In the genomic region with DNA sequence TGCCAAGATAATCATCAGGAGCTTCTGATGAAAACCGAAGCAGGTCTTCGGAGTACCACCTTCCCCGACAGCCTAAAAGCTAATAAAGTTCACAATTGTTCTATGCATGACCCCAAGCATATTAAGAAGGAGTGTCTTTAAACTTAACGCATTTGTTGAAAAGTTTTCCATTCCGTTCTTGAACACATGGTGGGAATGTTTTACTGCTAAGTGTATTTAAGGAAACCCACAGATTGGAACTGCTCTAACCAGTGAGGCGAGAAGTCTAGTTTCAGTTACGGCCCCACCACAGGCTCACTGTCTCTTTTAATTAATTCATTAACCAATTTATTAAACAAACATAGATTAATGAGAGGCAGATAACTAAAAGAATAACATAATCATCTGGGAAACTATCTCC, we compare ENCODE assay signal across 14 cellular contexts.
DNase-seq lines count a peak whose midpoint lies in the region; ATAC-seq and TF ChIP-seq lines count a peak whose summit lies in the region.
"Had no signal": no experiment of that assay in that cellular context is flagged by ENCODE, and none has a peak within 500 bp of the region (broad histone marks: within the 10 kb centered on the region; RNA-seq: fewer than 3 reads in every experiment).

No MANE protein-coding gene starts in this region.

- peak overlapping the region; percentile 79 for H3K27ac ChIP-seq in osteoblast (ENCODE audit: low read depth, low read length)
- H3K27ac ChIP-seq: neutrophil, SJCRH30 had no signal

- H3K4me3 ChIP-seq in choroid plexus epithelial cell (ENCODE audit: low read depth, low read length) = no peak overlapping the region
- peak overlapping the region; percentile 24 for H3K4me3 ChIP-seq in osteoblast (ENCODE audit: insufficient read depth, low read length)
- H3K4me3 ChIP-seq: SJCRH30 had no signal

- H3K27me3 Mint-ChIP-seq in CD14-positive monocyte (ENCODE audit: low read depth in 3 of 3) = no peaks in the 10 kb centered on the region

- intact Hi-C loops in CD14-positive monocyte (cut with micrococcal nuclease) = no loop called here

- no peaks in the 10 kb centered on the region for H3K27me3 ChIP-seq in osteoblast (ENCODE audit: insufficient read depth, low read length)
- H3K27me3 ChIP-seq: neutrophil, SJCRH30 had no signal

- peak overlapping the region in 5 of 7 donors; percentile 1 to 80 (median 61) for H3K27ac Mint-ChIP-seq in CD14-positive monocyte

- peak overlapping the region; percentile 55 for H2AFZ ChIP-seq in osteoblast (ENCODE audit: low read length)

- H3K9me3 ChIP-seq in osteoblast (ENCODE audit: low read depth, low read length) = no peaks in the 10 kb centered on the region
- H3K9me3 ChIP-seq: neutrophil, SJCRH30 had no signal

- H3K36me3 Mint-ChIP-seq in CD14-positive monocyte = peaks cover 4 to 7% of the 10 kb centered on the region in 2 donors

- no peak overlapping the region for H3K4me3 Mint-ChIP-seq in CD14-positive monocyte

- peaks cover 69% of the 10 kb centered on the region for H3K4me1 Mint-ChIP-seq in CD14-positive monocyte

- no peaks in the 10 kb centered on the region for H3K79me2 ChIP-seq in osteoblast (ENCODE audit: insufficient read depth, low read length)

- peak overlapping the region; percentile 65 for H3K4me2 ChIP-seq in osteoblast (ENCODE audit: insufficient read depth, low read length)

- peaks cover 27% of the 10 kb centered on the region for H3K4me1 ChIP-seq in osteoblast (ENCODE audit: insufficient read depth, low read length)
- H3K4me1 ChIP-seq: SJCRH30 had no signal

- DNase-seq in CD14-positive monocyte (ENCODE audit: low spot score) (no peak), NAMALWA (ENCODE audit: low spot score) (peak; percentile 28), choroid plexus epithelial cell (ENCODE audit: low read depth) (peak; percentile 33), osteoblast (ENCODE audit: insufficient read length, low spot score, missing footprints) (no peak), amygdala (lab: John Stamatoyannopoulos, UW) (no peak), EL (no peak)
- DNase-seq in stimulated activated CD4-positive, alpha-beta T cell treated with anti-CD3 and anti-CD28 coated beads, Interleukin-4, amount 100 ng/mL, for 1 hour = no peak
- DNase-seq: left colon, NCI-H1417, NCI-H69, SJCRH30 had no signal

- ATAC-seq in GM21723 (IDR thresholded peaks at IDR 0.05; ENCODE audit: unreplicated experiment) = no peak
- ATAC-seq: activated CD4-positive, CD25-positive, alpha-beta regulatory T cell treated with anti-CD3 and anti-CD28 coated beads, Interleukin-2, amount 50 U/mL, for 24 hours had no signal

- H3K36me3 ChIP-seq in osteoblast (ENCODE audit: insufficient read depth, low read length) = no peaks in the 10 kb centered on the region
- H3K36me3 ChIP-seq: neutrophil, SJCRH30 had no signal

- no peaks in the 10 kb centered on the region for H4K20me1 ChIP-seq in osteoblast (ENCODE audit: insufficient read depth, low read length)

- no peaks in the 10 kb centered on the region for H3K9me3 Mint-ChIP-seq in CD14-positive monocyte

- TF ChIP-seq CTCF in CD14-positive monocyte (IDR thresholded peaks at IDR 0.05) = no peak
- TF ChIP-seq CTCF in choroid plexus epithelial cell (conservative IDR thresholded peaks at IDR 0.05; ENCODE audit: low read depth, low read length) = no peak
- TF ChIP-seq CTCF in osteoblast (IDR thresholded peaks at IDR 0.05; ENCODE audit: extremely low read depth, low read depth, low read length) = no peak

Comparison
In these comparisons a context has a peak if more than half of its experiments do, and no peak if none do; other contexts are left out.
1. DNase-seq: peak in NAMALWA (single experiment) and choroid plexus epithelial cell (single experiment); none in CD14-positive monocyte (single experiment), osteoblast (single experiment), amygdala (0 of 56), stimulated activated CD4-positive, alpha-beta T cell treated with anti-CD3 and anti-CD28 coated beads, Interleukin-4, amount 100 ng/mL, for 1 hour (single experiment) and EL (single experiment).